22 cellular contexts compared by ENCODE assay signal in genomic region chr7:120332433-120332832, GRCh38. TPM values are rescaled to one million over a fixed set of nuclear protein-coding genes. Genes with fewer than 3 reads are reported as not detected.
DNase-seq lines count a peak whose midpoint lies in the region; TF ChIP-seq lines count a peak whose summit lies in the region.
"Had no signal": no experiment of that assay in that cellular context is flagged by ENCODE, and none has a peak within 500 bp of the region (broad histone marks: within the 10 kb centered on the region; RNA-seq: fewer than 3 reads in every experiment).

No MANE protein-coding gene starts in this region.

- no peaks in the 10 kb centered on the region for H4K20me1 ChIP-seq in osteoblast (ENCODE audit: insufficient read depth, low read length)
- H4K20me1 ChIP-seq: BLaER1 treated with 17β-estradiol and CSF1 and Interleukin-3, amounts not matched to agents 10 nM and 100 nM had no signal

- no peaks in the 10 kb centered on the region for H3K79me2 ChIP-seq in osteoblast (ENCODE audit: insufficient read depth, low read length)

- no peak for TF ChIP-seq CTCF in osteoblast (IDR thresholded peaks at IDR 0.05; ENCODE audit: extremely low read depth, low read depth, low read length)

- no peaks in the 10 kb centered on the region for H3K4me1 ChIP-seq in osteoblast (ENCODE audit: insufficient read depth, low read length)
- H3K4me1 ChIP-seq: BLaER1 treated with 17β-estradiol and CSF1 and Interleukin-3, amounts not matched to agents 10 nM and 100 nM had no signal

- peak; percentile 50 for DNase-seq in cerebellar cortex (ENCODE audit: low spot score)
- DNase-seq in pons (ENCODE audit: low spot score): peak; percentile 45
- DNase-seq in osteoblast (ENCODE audit: insufficient read length, low spot score, missing footprints): no peak
- no peak for DNase-seq in AML-193 (lab: John Stamatoyannopoulos, UW)
- no peak for DNase-seq in COR-L47 (lab: John Stamatoyannopoulos, UW)
- DNase-seq: 8988T; ACHN; CD4-positive, alpha-beta T cell; CD8-positive, alpha-beta T cell; DMS 273 treated with DMSO at 0.1 percent for 48 hours; DMS153; DMS53; DMS79; DND-41; EL; GF-D8 had no signal

- H3K4me2 ChIP-seq in osteoblast (ENCODE audit: insufficient read depth, low read length): no peak overlapping the region
- H3K4me2 ChIP-seq: BLaER1 treated with 17β-estradiol and CSF1 and Interleukin-3, amounts not matched to agents 10 nM and 100 nM had no signal

- H2AFZ ChIP-seq in osteoblast (ENCODE audit: low read length): no peak overlapping the region

- H3K27ac ChIP-seq in layer of hippocampus (ENCODE audit: low read depth, low read length) (peak overlapping the region; percentile 12), osteoblast (ENCODE audit: low read depth, low read length) (no peak overlapping the region)
- H3K27ac ChIP-seq: BLaER1 treated with 17β-estradiol and CSF1 and Interleukin-3, amounts not matched to agents 10 nM and 100 nM; C4-2B had no signal

- H3K4me3 ChIP-seq in osteoblast (ENCODE audit: insufficient read depth, low read length): no peak overlapping the region
- H3K4me3 ChIP-seq: BLaER1 treated with 17β-estradiol and CSF1 and Interleukin-3, amounts not matched to agents 10 nM and 100 nM had no signal

- no peaks in the 10 kb centered on the region for H3K9me3 ChIP-seq in osteoblast (ENCODE audit: low read depth, low read length)
- H3K9me3 ChIP-seq: BLaER1 treated with 17β-estradiol and CSF1 and Interleukin-3, amounts not matched to agents 10 nM and 100 nM had no signal

- H3K27me3 ChIP-seq in layer of hippocampus (ENCODE audit: control insufficient read depth, insufficient read depth, low read length) (no peaks in the 10 kb centered on the region), osteoblast (ENCODE audit: insufficient read depth, low read length) (no peaks in the 10 kb centered on the region)
- H3K27me3 ChIP-seq: BLaER1 treated with 17β-estradiol and CSF1 and Interleukin-3, amounts not matched to agents 10 nM and 100 nM had no signal

- no peaks in the 10 kb centered on the region for H3K36me3 ChIP-seq in osteoblast (ENCODE audit: insufficient read depth, low read length)
- H3K36me3 ChIP-seq: BLaER1 treated with 17β-estradiol and CSF1 and Interleukin-3, amounts not matched to agents 10 nM and 100 nM had no signal

RNA-seq across cellular contexts. Expression of gene KCND2, which starts 59.5 kb away (rescaled TPM):
- total RNA-seq in osteoblast: 6.5 and 9.4 TPM in 2 replicates
- total RNA-seq: A673; B cell; CD4-positive, alpha-beta T cell; CD8-positive, alpha-beta T cell; Daoy had no signal

Comparison
In these comparisons a context has a peak if more than half of its experiments do, and no peak if none do; other contexts are left out.
1. DNase-seq: peak in cerebellar cortex (single experiment) and pons (single experiment); none in osteoblast (single experiment), AML-193 (0 of 2) and COR-L47 (single experiment).